Comparison of ENCODE assay signal across 9 cellular contexts in genomic region chr13:50123515-50123861, GRCh38.
DNase-seq lines count a peak whose midpoint lies in the region; ATAC-seq, FAIRE-seq and TF ChIP-seq lines count a peak whose summit lies in the region.
"Had no signal": no experiment of that assay in that cellular context is flagged by ENCODE, and none has a peak within 500 bp of the region (broad histone marks: within the 10 kb centered on the region; RNA-seq: fewer than 3 reads in every experiment).

No MANE protein-coding gene starts in this region.

- H3K9me3 ChIP-seq in PC-3 (ENCODE audit: low read length), result no peaks in the 10 kb centered on the region
- no peaks in the 10 kb centered on the region for H3K9me3 ChIP-seq in esophagus squamous epithelium
- no peaks in the 10 kb centered on the region for H3K9me3 ChIP-seq in psoas muscle

- intact Hi-C loops in PC-3 (cut with micrococcal nuclease) (no loop called here), esophagus squamous epithelium (cut with DNase I) (loop anchor here (5.0 kb wide), 1 partner anchor 41 kb away; no protein-coding TSS in a partner anchor), psoas muscle (cut with DNase I) (loop anchor here (2.0 to 10.0 kb wide), 2 partner anchors 41 to 469 kb away; no protein-coding TSS in a partner anchor), posterior cingulate gyrus (cut with DNase I) (loop anchor here (10.0 kb wide), 1 partner anchor 281 kb away; no protein-coding TSS in a partner anchor)

- WGBS in esophagus squamous epithelium, 2 donors, result 8 to 12% methylated on average over 13 of the region's 13 CpGs
- 3 to 5% (median 4%) methylated on average over 13 of the region's 13 CpGs for WGBS in psoas muscle, 3 donors

- H3K9me2 ChIP-seq in PC-3 (replicated peaks; ENCODE audit: low read length), result no peaks in the 10 kb centered on the region

- DNase-seq in GM12891 (ENCODE audit: insufficient read length, low spot score) (no peak), PC-3 (no peak), esophagus squamous epithelium (lab: John Stamatoyannopoulos, UW) (no peak), psoas muscle (no peak), SHP77 treated with DMSO at 0.1 percent for 48 hours (lab: John Stamatoyannopoulos, UW) (no peak), posterior cingulate gyrus (no peak)
- DNase-seq: NCI-H1048 had no signal

- CTCF ChIA-PET in PC-3 (lab: Charles Lee), result interaction anchor here (0.6 to 1.4 kb wide), 3 partner anchors 76 to 147 kb away, joined by 3 to 12 read pairs (median 4); partner anchors contain the start of gene KCNRG

- H3K27me3 ChIP-seq in PC-3 (ENCODE audit: low read length) (no peaks in the 10 kb centered on the region), esophagus squamous epithelium (peaks cover 0 to 22% (median 0%) of the 10 kb centered on the region in 4 donors), psoas muscle (ENCODE audit: insufficient read depth in 3 of 3, low read length in 2 of 3) (no peaks in the 10 kb centered on the region)

- peaks cover 10% of the 10 kb centered on the region; the same call in 1 of the 2 replicates for H3K4me1 ChIP-seq in PC-3 (ENCODE audit: insufficient read depth, low read length)
- peaks cover 11 to 50% (median 26%) of the 10 kb centered on the region in 3 donors for H3K4me1 ChIP-seq in esophagus squamous epithelium
- peaks cover 40% of the 10 kb centered on the region for H3K4me1 ChIP-seq in psoas muscle

- H3K4me3 ChIP-seq in PC-3 (ENCODE audit: low read length) (peak overlapping the region; percentile 93), esophagus squamous epithelium (peak overlapping the region; percentile 64 to 96 (median 80)), psoas muscle (peak overlapping the region; percentile 99)

- peak overlapping the region; percentile 83 for H2AFZ ChIP-seq in PC-3 (ENCODE audit: low read length)

- POLR2A ChIA-PET in PC-3 (lab: Charles Lee; ENCODE audit: unreplicated experiment), result no interaction called here

- peak overlapping the region; percentile 90 for H3K9ac ChIP-seq in PC-3 (ENCODE audit: low read length)

- no peak for TF ChIP-seq CTCF in PC-3 (conservative IDR thresholded peaks at IDR 0.05; ENCODE audit: low read depth, low read length)
- no peak for TF ChIP-seq CTCF in esophagus squamous epithelium (IDR thresholded peaks at IDR 0.05)
- no peak for TF ChIP-seq CTCF in psoas muscle (IDR thresholded peaks at IDR 0.05)

- H3K79me2 ChIP-seq in PC-3 (ENCODE audit: low read length), result peaks cover 19% of the 10 kb centered on the region

- no peak for ATAC-seq in PC-3
- no peak for ATAC-seq in psoas muscle
- no peak for ATAC-seq in GM19023 (IDR thresholded peaks at IDR 0.05; ENCODE audit: unreplicated experiment)
- no peak for ATAC-seq in HG03108 (IDR thresholded peaks at IDR 0.05; ENCODE audit: unreplicated experiment)

- H3F3A ChIP-seq in PC-3 (ENCODE audit: low read length, unreplicated experiment), result no peaks in the 10 kb centered on the region

- TF ChIP-seq POLR2A in GM12891 (IDR thresholded peaks at IDR 0.05; ENCODE audit: low read depth, low read length), result no peak
- TF ChIP-seq POLR2A in esophagus squamous epithelium (IDR thresholded peaks at IDR 0.05), result no peak

- FAIRE-seq in GM12891 (lab: Jason Lieb, UNC), result peak; percentile 16

- peak overlapping the region; percentile 87 for H3K27ac ChIP-seq in PC-3 (ENCODE audit: low read length)
- H3K27ac ChIP-seq in esophagus squamous epithelium, result peak overlapping the region; percentile 93 to 100 (median 99)
- peak overlapping the region; percentile 100 for H3K27ac ChIP-seq in psoas muscle

- BruUV-seq in PC-3 (replicated peaks; lab: Mats Ljungman, UMichigan), result TSS peak; percentile 80

- H3K4me2 ChIP-seq in PC-3 (ENCODE audit: low read length), result peak overlapping the region; percentile 98

- no peaks in the 10 kb centered on the region for H4K20me1 ChIP-seq in PC-3 (ENCODE audit: low read length)

- H3K36me3 ChIP-seq in PC-3 (ENCODE audit: low read depth, low read length) (no peaks in the 10 kb centered on the region), esophagus squamous epithelium (no peaks in the 10 kb centered on the region), psoas muscle (ENCODE audit: insufficient read depth in 1 of 2, low read depth in 1 of 2) (peaks cover 0 to 8% of the 10 kb centered on the region in 2 donors)

TF ChIP-seq in GM12891, 5 proteins besides CTCF, POLR2A, EP300 and RAD21:
- TF ChIP-seq POLR2AphosphoS5 (IDR thresholded peaks at IDR 0.05; ENCODE audit: low read depth, low read length), result no peak
- no peak for TF ChIP-seq PAX5 (IDR thresholded peaks at IDR 0.05; ENCODE audit: insufficient read depth, low read length, severe bottlenecking)
- TF ChIP-seq SPI1 (IDR thresholded peaks at IDR 0.05; ENCODE audit: low read depth, low read length), result no peak
- no peak for TF ChIP-seq POU2F2 (IDR thresholded peaks at IDR 0.05; ENCODE audit: low read depth, low read length)
- no peak for TF ChIP-seq TAF1 (IDR thresholded peaks at IDR 0.05; ENCODE audit: low read depth, low read length)
